Comparison of ENCODE assay signal across 18 cellular contexts in the genomic region with DNA sequence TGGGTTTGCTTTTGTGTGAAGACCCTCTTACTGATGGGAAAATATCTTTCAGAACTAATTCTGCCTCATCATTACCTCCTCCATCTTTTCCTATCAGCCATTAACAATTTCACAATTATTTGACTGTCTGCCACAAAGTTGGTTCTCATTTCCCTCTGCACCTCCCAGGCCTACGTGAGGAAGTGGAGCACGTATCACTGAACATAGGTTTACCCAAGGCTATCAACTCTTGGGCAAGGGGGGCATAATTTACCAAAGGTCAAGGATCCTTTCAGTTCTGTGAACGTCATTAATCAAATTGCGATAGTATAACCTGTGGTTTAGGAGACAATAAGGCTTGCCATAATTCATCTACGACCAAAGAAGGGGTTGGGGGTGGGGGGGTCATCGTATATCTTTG.
DNase-seq lines count a peak whose midpoint lies in the region; ATAC-seq and TF ChIP-seq lines count a peak whose summit lies in the region.
"Had no signal": no experiment of that assay in that cellular context is flagged by ENCODE, and none has a peak within 500 bp of the region (broad histone marks: within the 10 kb centered on the region; RNA-seq: fewer than 3 reads in every experiment).

No MANE protein-coding gene starts in this region.

- H3K4me1 ChIP-seq in CD4-positive, CD25-positive, alpha-beta regulatory T cell (ENCODE audit: control insufficient read depth, insufficient read depth, low read length, poor library complexity, severe bottlenecking) = peaks cover 62% of the 10 kb centered on the region
- H3K4me1 ChIP-seq in mesendoderm (ENCODE audit: control insufficient read depth, low read depth, low read length) = no peaks in the 10 kb centered on the region
- H3K4me1 ChIP-seq: vagina had no signal

- H3K36me3 Mint-ChIP-seq in CD4-positive, CD25-positive, alpha-beta regulatory T cell = no peaks in the 10 kb centered on the region
- no peaks in the 10 kb centered on the region for H3K36me3 Mint-ChIP-seq in activated naive CD8-positive, alpha-beta T cell

- DNase-seq in NCI-H2227 (lab: John Stamatoyannopoulos, UW; ENCODE audit: unreplicated experiment) = peak; percentile 2
- DNase-seq in NCI-H2227 treated with DMSO at 0.1 percent for 48 hours (lab: John Stamatoyannopoulos, UW) = no peak
- no peak for DNase-seq in CD4-positive, CD25-positive, alpha-beta regulatory T cell
- peak; percentile 83 for DNase-seq in NOMO-1 treated with DMSO at 0.1 percent for 48 hours (lab: John Stamatoyannopoulos, UW; ENCODE audit: unreplicated experiment)
- DNase-seq in mesendoderm = no peak
- no peak for DNase-seq in cortex of kidney (lab: John Stamatoyannopoulos, UW)
- DNase-seq: activated CD8-positive, alpha-beta memory T cell treated with anti-CD3 and anti-CD28 coated beads, Interleukin-2, amount 50 U/mL, for 4 hours; adrenal gland; caudate nucleus; glutamatergic neuron; NCI-H510A; stimulated activated CD4-positive, alpha-beta T cell treated with anti-CD3 and anti-CD28 coated beads, Interleukin-1b, Interleukin-23, amount 100 ng/mL, for 48 hours; SW 1271 had no signal

- H4K8ac ChIP-seq in mesendoderm (ENCODE audit: low read depth, low read length) = no peak overlapping the region

- peaks cover 0 to 4% (median 0%) of the 10 kb centered on the region in 7 donors for H3K9me3 Mint-ChIP-seq in CD4-positive, CD25-positive, alpha-beta regulatory T cell
- no peaks in the 10 kb centered on the region for H3K9me3 Mint-ChIP-seq in activated naive CD8-positive, alpha-beta T cell (ENCODE audit: low read depth)

- no peak overlapping the region for H3K4me2 ChIP-seq in mesendoderm (ENCODE audit: low read length)

- H3K27ac Mint-ChIP-seq in CD4-positive, CD25-positive, alpha-beta regulatory T cell = peak overlapping the region in 2 of 3 donors; percentile 18 to 57
- H3K27ac Mint-ChIP-seq in activated naive CD8-positive, alpha-beta T cell = peak overlapping the region; percentile 43

- H2BK120ac ChIP-seq in mesendoderm (ENCODE audit: low read depth, low read length) = no peak overlapping the region

- H3K9ac ChIP-seq in mesendoderm (ENCODE audit: low read length) = no peak overlapping the region

- no peak overlapping the region for H4K5ac ChIP-seq in mesendoderm (ENCODE audit: low read length)

- no peak overlapping the region for H3K23ac ChIP-seq in mesendoderm (ENCODE audit: low read length)

- H3K4me1 Mint-ChIP-seq in CD4-positive, CD25-positive, alpha-beta regulatory T cell = peaks cover 36 to 94% (median 58%) of the 10 kb centered on the region in 4 donors
- peaks cover 68% of the 10 kb centered on the region for H3K4me1 Mint-ChIP-seq in activated naive CD8-positive, alpha-beta T cell (ENCODE audit: low read depth)

- no peak overlapping the region for H3K4me3 ChIP-seq in CD4-positive, CD25-positive, alpha-beta regulatory T cell (ENCODE audit: low read depth, low read length)
- no peak overlapping the region for H3K4me3 ChIP-seq in mesendoderm (ENCODE audit: low read length)
- H3K4me3 ChIP-seq: adrenal gland, vagina had no signal

- no peak overlapping the region for H3K4ac ChIP-seq in mesendoderm (ENCODE audit: low read depth, low read length)

- no peak for ATAC-seq in CD4-positive, CD25-positive, alpha-beta regulatory T cell (ENCODE audit: low read depth in 2 of 2)
- no peak for ATAC-seq in GM18505 (IDR thresholded peaks at IDR 0.05; ENCODE audit: unreplicated experiment)
- ATAC-seq: sciatic nerve had no signal

- no peaks in the 10 kb centered on the region for H3K79me2 ChIP-seq in mesendoderm (ENCODE audit: control insufficient read depth, insufficient read depth, low read length)

- no CpG with 5 or more reads among the region's 6 CpGs for WGBS in mesendoderm (ENCODE audit: extremely low coverage, insufficient coverage, low lambda C conversion rate)

- no peak overlapping the region for H2AK5ac ChIP-seq in mesendoderm (ENCODE audit: low read length)

- no peaks in the 10 kb centered on the region for H3K79me1 ChIP-seq in mesendoderm (ENCODE audit: low read length)

- H3K9me3 ChIP-seq in CD4-positive, CD25-positive, alpha-beta regulatory T cell (ENCODE audit: control insufficient read depth in 2 of 2, low read length in 2 of 2) = no peaks in the 10 kb centered on the region
- H3K9me3 ChIP-seq: adrenal gland, vagina had no signal

- H3K18ac ChIP-seq in mesendoderm (ENCODE audit: low read length) = no peak overlapping the region

- no peaks in the 10 kb centered on the region for H3K27me3 ChIP-seq in CD4-positive, CD25-positive, alpha-beta regulatory T cell (ENCODE audit: control insufficient read depth, insufficient read depth, low read length)
- H3K27me3 ChIP-seq in mesendoderm (ENCODE audit: insufficient read depth, low read length, poor library complexity) = no peaks in the 10 kb centered on the region
- H3K27me3 ChIP-seq: adrenal gland, vagina had no signal

- H2BK5ac ChIP-seq in mesendoderm (ENCODE audit: low read length) = no peak overlapping the region

- no peaks in the 10 kb centered on the region for H3K36me3 ChIP-seq in CD4-positive, CD25-positive, alpha-beta regulatory T cell (ENCODE audit: control insufficient read depth, insufficient read depth, low read length)
- no peaks in the 10 kb centered on the region for H3K36me3 ChIP-seq in mesendoderm (ENCODE audit: control insufficient read depth, insufficient read depth, low read length)
- H3K36me3 ChIP-seq: adrenal gland, vagina had no signal

- no peak overlapping the region for H3K27ac ChIP-seq in CD4-positive, CD25-positive, alpha-beta regulatory T cell (ENCODE audit: insufficient read depth, low read length, poor library complexity, severe bottlenecking)
- no peak overlapping the region for H3K27ac ChIP-seq in mesendoderm (ENCODE audit: low read depth, low read length)
- H3K27ac ChIP-seq: adrenal gland, C4-2B, vagina had no signal

- no peak for TF ChIP-seq POLR2A in GM18505 (IDR thresholded peaks at IDR 0.05; ENCODE audit: borderline replicate concordance, extremely low read depth, insufficient read depth, insufficient read length)

- H3K56ac ChIP-seq in mesendoderm (ENCODE audit: low read length) = no peak overlapping the region

- peak overlapping the region in 3 of 4 donors; percentile 44 to 62 (median 52) for H3K4me3 Mint-ChIP-seq in CD4-positive, CD25-positive, alpha-beta regulatory T cell
- no peak overlapping the region for H3K4me3 Mint-ChIP-seq in activated naive CD8-positive, alpha-beta T cell

- no peak overlapping the region for H2BK15ac ChIP-seq in mesendoderm (replicated peaks; ENCODE audit: low read depth)

- no peaks in the 10 kb centered on the region for H3K27me3 Mint-ChIP-seq in CD4-positive, CD25-positive, alpha-beta regulatory T cell
- no peaks in the 10 kb centered on the region for H3K27me3 Mint-ChIP-seq in activated naive CD8-positive, alpha-beta T cell

Comparison
In these comparisons a context has a peak if more than half of its experiments do, and no peak if none do; other contexts are left out.
1. DNase-seq: peak in NCI-H2227 (single experiment) and NOMO-1 treated with DMSO at 0.1 percent for 48 hours (single experiment); none in NCI-H2227 treated with DMSO at 0.1 percent for 48 hours (single experiment), CD4-positive, CD25-positive, alpha-beta regulatory T cell (0 of 3), mesendoderm (single experiment) and cortex of kidney (single experiment).